Comparison of ENCODE assay signal across 23 cellular contexts in genomic region chr18:41004320-41004719, GRCh38.
"Had no signal": no experiment of that assay in that cellular context is flagged by ENCODE, and none has a peak within 500 bp of the region (broad histone marks: within the 10 kb centered on the region; RNA-seq: fewer than 3 reads in every experiment).

No MANE protein-coding gene starts in this region.

- H3K4me3 Mint-ChIP-seq: dendritic cell treated with granulocyte-macrophage colony-stimulating factor and Interleukin-4, amounts not matched to agents 40 ng/mL and 50 ng/mL, for 4 days; effector memory CD8-positive, alpha-beta T cell; immature natural killer cell; naive B cell; neural crest cell; stimulated activated naive B cell treated with anti-CD40 and anti-IgM and Interleukin-4, amounts not matched to agents 10 μg/mL and 1 μg/mL and 100 μg/mL, for 72 hours; stimulated activated naive CD8-positive, alpha-beta T cell treated with anti-CD3 and anti-CD28 coated beads, Interleukin-15, amount 100 ng/mL, for 72 hours had no signal

- FAIRE-seq: keratinocyte, pancreas had no signal

- H3K36me3 Mint-ChIP-seq: immature natural killer cell; naive B cell; stimulated activated naive B cell treated with anti-CD40 and anti-IgM and Interleukin-4, amounts not matched to agents 10 μg/mL and 1 μg/mL and 100 μg/mL, for 72 hours had no signal

- H3K9me3 ChIP-seq: esophagus squamous epithelium, gastroesophageal sphincter, pancreas, testis, tibial nerve had no signal

- H3K27me3 ChIP-seq: esophagus squamous epithelium, gastroesophageal sphincter, pancreas, right lobe of liver, testis, tibial nerve had no signal

- H3K4me1 Mint-ChIP-seq: immature natural killer cell; naive B cell; neural crest cell; stimulated activated naive B cell treated with anti-CD40 and anti-IgM and Interleukin-4, amounts not matched to agents 10 μg/mL and 1 μg/mL and 100 μg/mL, for 72 hours; stimulated activated naive CD8-positive, alpha-beta T cell treated with anti-CD3 and anti-CD28 coated beads, Interleukin-15, amount 100 ng/mL, for 72 hours had no signal

- H3K27me3 Mint-ChIP-seq: dendritic cell treated with granulocyte-macrophage colony-stimulating factor and Interleukin-4, amounts not matched to agents 40 ng/mL and 50 ng/mL, for 4 days; effector memory CD8-positive, alpha-beta T cell; naive B cell; progenitor cell of endocrine pancreas; stimulated activated naive B cell treated with anti-CD40 and anti-IgM and Interleukin-4, amounts not matched to agents 10 μg/mL and 1 μg/mL and 100 μg/mL, for 72 hours; stimulated activated naive CD8-positive, alpha-beta T cell treated with anti-CD3 and anti-CD28 coated beads, Interleukin-15, amount 100 ng/mL, for 72 hours had no signal

- DNase-seq: effector memory CD8-positive, alpha-beta T cell; esophagus squamous epithelium; foreskin fibroblast; glutamatergic neuron; immature natural killer cell; left cardiac atrium; left ventricle myocardium superior; mesenchymal stem cell; naive B cell; occipital lobe; pancreas; right lobe of liver; stimulated activated CD4-positive, alpha-beta T cell treated with anti-CD3 and anti-CD28 coated beads, Interleukin-4, amount 100 ng/mL, for 24 hours; stimulated activated naive B cell treated with anti-CD40 and anti-IgM and Interleukin-4, amounts not matched to agents 10 μg/mL and 1 μg/mL and 100 μg/mL, for 72 hours; stimulated activated naive CD8-positive, alpha-beta T cell treated with anti-CD3 and anti-CD28 coated beads, Interleukin-15, amount 100 ng/mL, for 72 hours; testis had no signal

- ATAC-seq: effector memory CD8-positive, alpha-beta T cell; gastroesophageal sphincter; left cardiac atrium; left ventricle myocardium superior; pancreas; right lobe of liver; stimulated activated naive B cell treated with anti-CD40 and anti-IgM and Interleukin-4, amounts not matched to agents 10 μg/mL and 1 μg/mL and 100 μg/mL, for 72 hours; stimulated activated naive CD8-positive, alpha-beta T cell treated with anti-CD3 and anti-CD28 coated beads, Interleukin-15, amount 100 ng/mL, for 72 hours had no signal

- H3K4me3 ChIP-seq: esophagus squamous epithelium, gastroesophageal sphincter, lung, pancreas, right lobe of liver, testis, tibial nerve had no signal

- H3K4me1 ChIP-seq: esophagus squamous epithelium, gastroesophageal sphincter, pancreas, right lobe of liver, testis, tibial nerve had no signal

- H3K9me3 Mint-ChIP-seq: dendritic cell treated with granulocyte-macrophage colony-stimulating factor and Interleukin-4, amounts not matched to agents 40 ng/mL and 50 ng/mL, for 4 days; naive B cell; neural crest cell; stimulated activated naive B cell treated with anti-CD40 and anti-IgM and Interleukin-4, amounts not matched to agents 10 μg/mL and 1 μg/mL and 100 μg/mL, for 72 hours had no signal

- H3K27ac Mint-ChIP-seq: dendritic cell treated with granulocyte-macrophage colony-stimulating factor and Interleukin-4, amounts not matched to agents 40 ng/mL and 50 ng/mL, for 4 days; effector memory CD8-positive, alpha-beta T cell; immature natural killer cell; naive B cell; progenitor cell of endocrine pancreas; stimulated activated naive B cell treated with anti-CD40 and anti-IgM and Interleukin-4, amounts not matched to agents 10 μg/mL and 1 μg/mL and 100 μg/mL, for 72 hours; stimulated activated naive CD8-positive, alpha-beta T cell treated with anti-CD3 and anti-CD28 coated beads, Interleukin-15, amount 100 ng/mL, for 72 hours had no signal

- H3K36me3 ChIP-seq: esophagus squamous epithelium, gastroesophageal sphincter, pancreas, right lobe of liver, tibial nerve had no signal

- H3K27ac ChIP-seq: esophagus squamous epithelium, gastroesophageal sphincter, pancreas, right lobe of liver, testis, tibial nerve had no signal
